ENCODE assay signal across 10 cellular contexts in genomic region chr4:16016536-16016935, GRCh38. TPM values are rescaled to one million over a fixed set of nuclear protein-coding genes. Genes with fewer than 3 reads are reported as not detected.
"Had no signal": no experiment of that assay in that cellular context is flagged by ENCODE, and none has a peak within 500 bp of the region (broad histone marks: within the 10 kb centered on the region; RNA-seq: fewer than 3 reads in every experiment).

No MANE protein-coding gene starts in this region.

- H3K9me3 Mint-ChIP-seq: IgD-negative memory B cell had no signal

- H3K27ac ChIP-seq: HL-60, KMS-11 had no signal

- ATAC-seq: HepG2, K562 had no signal

- H3K4me3 Mint-ChIP-seq: IgD-negative memory B cell had no signal

- H3K27ac Mint-ChIP-seq: IgD-negative memory B cell had no signal

- H3K4me1 Mint-ChIP-seq: IgD-negative memory B cell had no signal

- H3K4me3 ChIP-seq: K562 had no signal

- DNase-seq: IMR-90, KBM-7, KG1 had no signal

RNA-seq across cellular contexts. Expression of gene FGFBP2, which starts 53.6 kb away (rescaled TPM):
- total RNA-seq: HepG2, HT-29, HT1080, IMR-90, K562 had no signal
- polyA plus RNA-seq: HepG2, IMR-90, K562 had no signal
